ENCODE assay signal across 1 cellular context in genomic region chr19:46040952-46041500, GRCh38.
TF ChIP-seq lines count a peak whose summit lies in the region.

IGFL4 (minus strand) TSS chr19:46041002; CDS start chr19:46040962, 40 bp downstream.

TF ChIP-seq in IMR-90, 13 proteins besides CTCF, POLR2A, EP300 and RAD21 (continued from another document):
- TF ChIP-seq ELK1 (IDR thresholded peaks at IDR 0.05; ENCODE audit: borderline replicate concordance, low read depth, low read length) (no peak), MXI1 (IDR thresholded peaks at IDR 0.05; ENCODE audit: borderline replicate concordance, low read depth, low read length) (no peak), CHD1 (IDR thresholded peaks at IDR 0.05; ENCODE audit: low read depth, low read length) (no peak), NFE2L2 (IDR thresholded peaks at IDR 0.05; ENCODE audit: low read depth, low read length) (no peak), BHLHE40 (IDR thresholded peaks at IDR 0.05; ENCODE audit: low read depth, low read length) (no peak), RCOR1 (IDR thresholded peaks at IDR 0.05; ENCODE audit: insufficient replicate concordance, low read length) (no peak), SMC3 (IDR thresholded peaks at IDR 0.05; ENCODE audit: low read depth, low read length) (no peak)
